In genomic region chr12:40336573-40337199, GRCh38 we compare ENCODE assay signal across 8 cellular contexts.
DNase-seq lines count a peak whose midpoint lies in the region; ATAC-seq and TF ChIP-seq lines count a peak whose summit lies in the region.

No MANE protein-coding gene starts in this region.

- H3K36me3 ChIP-seq in Peyer's patch: no peaks in the 10 kb centered on the region

- H3K4me3 ChIP-seq in GM12865 (ENCODE audit: low read depth, low read length) (no peak overlapping the region), Peyer's patch (no peak overlapping the region)

- no peaks in the 10 kb centered on the region for H3K9me3 ChIP-seq in Peyer's patch

- H3K4me1 ChIP-seq in Peyer's patch: no peaks in the 10 kb centered on the region

- ATAC-seq in HG03135 (IDR thresholded peaks at IDR 0.05; ENCODE audit: unreplicated experiment) (peak; percentile 77), esophagus mucosa (no peak), GM18873 (IDR thresholded peaks at IDR 0.05; ENCODE audit: low FRiP score, unreplicated experiment) (no peak)

- peak; percentile 47 for TF ChIP-seq CTCF in GM12865 (IDR thresholded peaks at IDR 0.05; ENCODE audit: insufficient read depth, low read depth, low read length, missing control alignments)
- TF ChIP-seq CTCF in Peyer's patch (IDR thresholded peaks at IDR 0.05): peak in 3 of 6 experiments; percentile 9 to 28 (median 11)

- DNase-seq in GM12865 (ENCODE audit: low read depth) (peak; percentile 10), SK-MEL-5 (ENCODE audit: low read depth, low spot score) (peak; percentile 54), inferior parietal cortex (ENCODE audit: extremely low spot score) (peak; percentile 33), NCI-H524 treated with DMSO at 0.1 percent for 48 hours (lab: John Stamatoyannopoulos, UW) (no peak), Peyer's patch (no peak)

- TF ChIP-seq POLR2A in Peyer's patch (IDR thresholded peaks at IDR 0.05): no peak

- H3K27me3 ChIP-seq in Peyer's patch: no peaks in the 10 kb centered on the region

- H3K27ac ChIP-seq in Peyer's patch: no peak overlapping the region

- in situ Hi-C loops in SK-MEL-5 (cut with HindIII; ENCODE audit: low pct_unique_long_range_greater_than_20kb, low sequenced_read_pairs): no loop called here

Comparison
In these comparisons a context has a peak if more than half of its experiments do, and no peak if none do; other contexts are left out.
1. DNase-seq: peak in GM12865 (single experiment), SK-MEL-5 (single experiment) and inferior parietal cortex (single experiment); none in NCI-H524 treated with DMSO at 0.1 percent for 48 hours (single experiment) and Peyer's patch (0 of 3).